19 cellular contexts compared by ENCODE assay signal in genomic region chrY:20683371-20683770, GRCh38.
DNase-seq lines count a peak whose midpoint lies in the region; ATAC-seq and FAIRE-seq lines count a peak whose summit lies in the region.
"Had no signal": no experiment of that assay in that cellular context is flagged by ENCODE, and none has a peak within 500 bp of the region (broad histone marks: within the 10 kb centered on the region; RNA-seq: fewer than 3 reads in every experiment).

No MANE protein-coding gene starts in this region.

- H3K36me3 ChIP-seq in SJCRH30 = no peaks in the 10 kb centered on the region

- H3K27ac ChIP-seq in SJCRH30 = no peak overlapping the region
- H3K27ac ChIP-seq: C4-2B had no signal

- H3K9me3 ChIP-seq in SJCRH30 (replicated peaks) = no peaks in the 10 kb centered on the region

- peak overlapping the region; percentile 78 for H3K27ac Mint-ChIP-seq in memory B cell
- H3K27ac Mint-ChIP-seq: CD4-positive, alpha-beta memory T cell; GM23338; IgD-negative memory B cell had no signal

- peaks cover 5% of the 10 kb centered on the region for H3K9me3 Mint-ChIP-seq in memory B cell
- H3K9me3 Mint-ChIP-seq: CD4-positive, alpha-beta memory T cell; IgD-negative memory B cell had no signal

- FAIRE-seq in GM19239 (lab: Jason Lieb, UNC) = peak; percentile 55
- FAIRE-seq: A204.1, H54, HepG2 had no signal

- peaks cover 4% of the 10 kb centered on the region for H3K36me3 Mint-ChIP-seq in memory B cell
- H3K36me3 Mint-ChIP-seq: CD4-positive, alpha-beta memory T cell; IgD-negative memory B cell had no signal

- peaks cover 21% of the 10 kb centered on the region for H3K4me1 Mint-ChIP-seq in memory B cell
- H3K4me1 Mint-ChIP-seq: CD4-positive, alpha-beta memory T cell; GM23338; IgD-negative memory B cell had no signal

- ATAC-seq in HG03432 (IDR thresholded peaks at IDR 0.05; ENCODE audit: unreplicated experiment) (peak; percentile 54), memory B cell (ENCODE audit: low read depth) (no peak)
- ATAC-seq: GM23338, HepG2 had no signal

- H3K4me3 Mint-ChIP-seq in memory B cell = no peak overlapping the region
- H3K4me3 Mint-ChIP-seq: CD4-positive, alpha-beta memory T cell; GM23338; IgD-negative memory B cell had no signal

- no peaks in the 10 kb centered on the region for H3K27me3 ChIP-seq in SJCRH30

- no peaks in the 10 kb centered on the region for H3K27me3 Mint-ChIP-seq in memory B cell
- H3K27me3 Mint-ChIP-seq: CD4-positive, alpha-beta memory T cell; IgD-negative memory B cell had no signal

- H3K4me1 ChIP-seq in SJCRH30 = no peaks in the 10 kb centered on the region

- no peak overlapping the region for H3K4me3 ChIP-seq in SJCRH30
- H3K4me3 ChIP-seq: GM23338 had no signal

- DNase-seq in GM19239 (ENCODE audit: insufficient read length, low spot score) = no peak
- DNase-seq in memory B cell (ENCODE audit: low spot score in 2 of 2) = no peak
- no peak for DNase-seq in SJCRH30
- no peak for DNase-seq in NK-92 (lab: John Stamatoyannopoulos, UW; ENCODE audit: unreplicated experiment)
- DNase-seq in SKM-1 treated with dmso at 0.1 percent for 144 hours (lab: John Stamatoyannopoulos, UW; ENCODE audit: unreplicated experiment) = no peak
- DNase-seq: ACHN; Calu3; CD4-positive, alpha-beta memory T cell; DMS79 treated with DMSO at 0.1 percent for 48 hours; GF-D8; HCEC 1CT; KBM-7 had no signal
